Comparison of ENCODE assay signal across 8 cellular contexts in the genomic region with DNA sequence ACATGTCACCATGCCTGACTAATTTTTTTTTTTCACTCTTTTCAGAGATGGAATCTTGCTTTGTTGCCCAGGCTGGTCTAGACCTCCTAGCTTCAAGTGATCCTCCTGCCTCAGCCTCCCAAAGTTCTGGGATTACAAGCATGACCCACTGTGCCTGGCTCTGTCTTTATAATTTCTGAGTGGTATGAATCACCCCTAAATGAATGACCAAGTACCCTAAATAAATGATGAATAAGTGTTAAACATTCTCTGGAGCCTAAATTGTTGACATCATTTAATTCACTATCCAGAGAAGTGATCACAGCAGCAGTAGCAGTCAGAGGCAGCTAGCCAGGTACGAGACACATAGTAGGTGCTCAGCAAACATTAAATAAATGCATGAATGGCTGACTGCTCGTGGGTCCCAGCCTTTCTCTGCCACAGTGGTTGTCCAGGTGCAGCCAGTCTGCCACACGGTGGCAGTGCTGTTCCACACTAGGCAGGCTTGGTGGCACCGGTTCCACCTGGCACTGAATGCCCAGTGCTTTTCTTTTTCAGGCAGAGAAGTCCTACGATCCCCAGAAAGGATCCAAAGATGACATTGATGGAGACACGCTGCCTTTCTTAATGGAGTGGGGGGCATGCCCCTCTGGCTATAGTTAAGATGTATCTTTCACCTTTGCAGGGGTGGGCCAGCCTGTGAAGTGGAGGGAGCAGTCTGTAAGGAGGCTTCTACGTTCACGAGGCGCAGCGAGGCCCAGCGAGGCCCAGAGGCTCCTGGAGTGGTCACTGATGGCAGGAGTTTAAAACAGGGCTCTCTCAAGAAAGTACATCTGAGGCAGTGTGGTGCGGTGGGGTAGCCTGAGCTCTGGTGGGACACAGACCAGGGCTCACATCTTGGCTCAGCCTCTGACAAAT. TPM values are rescaled to one million over a fixed set of nuclear protein-coding genes. Genes with fewer than 3 reads are reported as not detected.
DNase-seq lines count a peak whose midpoint lies in the region; ATAC-seq, FAIRE-seq and TF ChIP-seq lines count a peak whose summit lies in the region.

No MANE protein-coding gene starts in this region.

- H3K9me3 ChIP-seq in trophoblast cell (ENCODE audit: insufficient read depth, low read depth, low read length) (no peaks in the 10 kb centered on the region), upper lobe of right lung (no peaks in the 10 kb centered on the region)

- intact Hi-C loops in upper lobe of right lung (cut with DNase I) = no loop called here

- H3K4me1 ChIP-seq in trophoblast cell (ENCODE audit: control insufficient read depth in 1 of 2, insufficient read depth in 2 of 2, low read length in 2 of 2) = no peaks in the 10 kb centered on the region
- no peaks in the 10 kb centered on the region for H3K4me1 ChIP-seq in upper lobe of right lung

- H3K36me3 ChIP-seq in trophoblast cell (ENCODE audit: control insufficient read depth in 1 of 2, insufficient read depth in 2 of 2, low read length in 2 of 2) (no peaks in the 10 kb centered on the region), upper lobe of right lung (no peaks in the 10 kb centered on the region)

- no peak overlapping the region for H2AK5ac ChIP-seq in trophoblast cell (ENCODE audit: low read length)

- no peak overlapping the region for H3K14ac ChIP-seq in trophoblast cell (ENCODE audit: low read length)

- DNase-seq in GM19239 (ENCODE audit: insufficient read length, low spot score) (peak; percentile 34), HuH-7.5 (ENCODE audit: low spot score) (peak; percentile 45), RPMI7951 (ENCODE audit: low read depth) (peak; percentile 72), globus pallidus (ENCODE audit: low spot score) (peak; percentile 61), trophoblast cell (peak; percentile 49 to 81), upper lobe of right lung (peak; percentile 90)
- peak; percentile 88 for DNase-seq in activated effector memory CD4-positive, alpha-beta T cell treated with anti-CD3 and anti-CD28 coated beads, Interleukin-2, amount 50 U/mL, for 16 hours

- no peak overlapping the region for H4K91ac ChIP-seq in trophoblast cell (ENCODE audit: low read depth, low read length)

- no peak overlapping the region for H3K4me3 ChIP-seq in trophoblast cell (ENCODE audit: low read depth, low read length)
- no peak overlapping the region for H3K4me3 ChIP-seq in upper lobe of right lung

- FAIRE-seq in GM19239 (lab: Jason Lieb, UNC) = peak; percentile 92

- no peak overlapping the region for H4K8ac ChIP-seq in trophoblast cell (ENCODE audit: low read depth, low read length)

- WGBS in trophoblast cell (ENCODE audit: extremely low coverage, insufficient coverage, insufficient read length) = no CpG with 5 or more reads among the region's 12 CpGs

- no peak overlapping the region for H4K12ac ChIP-seq in trophoblast cell (ENCODE audit: low read depth, low read length)

- no peak overlapping the region for H2BK5ac ChIP-seq in trophoblast cell (ENCODE audit: low read depth, low read length, poor library complexity)

- H3K27ac ChIP-seq in C4-2B (no peak overlapping the region), trophoblast cell (ENCODE audit: low read depth, low read length) (no peak overlapping the region), upper lobe of right lung (no peak overlapping the region)

- no peak overlapping the region for H3K9ac ChIP-seq in trophoblast cell (ENCODE audit: low read length)

- TF ChIP-seq CTCF in C4-2B (conservative IDR thresholded peaks at IDR 0.05) (peak; percentile 95), upper lobe of right lung (IDR thresholded peaks at IDR 0.05) (peak; percentile 89)

- no peak overlapping the region for H3K23ac ChIP-seq in trophoblast cell (ENCODE audit: low read length)

- no peak overlapping the region for H2BK120ac ChIP-seq in trophoblast cell (ENCODE audit: insufficient read depth, low read length, poor library complexity)

- no peak overlapping the region for H3K4me2 ChIP-seq in trophoblast cell (ENCODE audit: low read length)

- no peaks in the 10 kb centered on the region for H3K79me1 ChIP-seq in trophoblast cell (ENCODE audit: low read length)

- peak; percentile 98 for ATAC-seq in upper lobe of right lung

- no peak overlapping the region for H2BK12ac ChIP-seq in trophoblast cell (ENCODE audit: low read length)

- no peak overlapping the region for H3K18ac ChIP-seq in trophoblast cell (ENCODE audit: low read length)

- H2AFZ ChIP-seq in trophoblast cell (ENCODE audit: insufficient read depth, low read length, poor library complexity) = no peak overlapping the region

- no peaks in the 10 kb centered on the region for H3K27me3 ChIP-seq in trophoblast cell (ENCODE audit: insufficient read depth, low read length)
- peaks cover 6% of the 10 kb centered on the region for H3K27me3 ChIP-seq in upper lobe of right lung

- H3K4ac ChIP-seq in trophoblast cell (ENCODE audit: low read depth, low read length) = no peak overlapping the region

- no peaks in the 10 kb centered on the region for H3K79me2 ChIP-seq in trophoblast cell (ENCODE audit: control insufficient read depth, insufficient read depth, low read length, poor library complexity)

RNA-seq across cellular contexts. Expression of a gene that starts 8.7 kb away (rescaled TPM):
- 9.1 and 16.3 TPM in 2 replicates for total RNA-seq in RPMI7951 (2014; rRNA removed; shearing (Covaris generic))
- polyA plus RNA-seq in trophoblast cell (2013) = 13.5 and 14.3 TPM in 2 replicates
- 15.3 TPM for total RNA-seq in upper lobe of right lung

Comparison
In these comparisons a context has a peak if more than half of its experiments do, and no peak if none do; other contexts are left out.
1. DNase-seq: peak in every context shown above with its lines; median percentile 90 in upper lobe of right lung; 88 in activated effector memory CD4-positive, alpha-beta T cell treated with anti-CD3 and anti-CD28 coated beads, Interleukin-2, amount 50 U/mL, for 16 hours; 72 in RPMI7951; 65 in trophoblast cell; 61 in globus pallidus; 45 in HuH-7.5; 34 in GM19239.